Comparison of ENCODE assay signal across 1 cellular context in genomic region chr6:149855040-149855654, GRCh38.
A peak's percentile ranks its signal among the peaks of the same experiment; 100 is the strongest.
TF ChIP-seq lines count a peak whose summit lies in the region.

No MANE protein-coding gene starts in this region.

TF ChIP-seq in HepG2, 621 proteins besides CTCF, POLR2A, EP300 and RAD21 (continued from another document and continues in another):
- TF ChIP-seq, protein P1, sequence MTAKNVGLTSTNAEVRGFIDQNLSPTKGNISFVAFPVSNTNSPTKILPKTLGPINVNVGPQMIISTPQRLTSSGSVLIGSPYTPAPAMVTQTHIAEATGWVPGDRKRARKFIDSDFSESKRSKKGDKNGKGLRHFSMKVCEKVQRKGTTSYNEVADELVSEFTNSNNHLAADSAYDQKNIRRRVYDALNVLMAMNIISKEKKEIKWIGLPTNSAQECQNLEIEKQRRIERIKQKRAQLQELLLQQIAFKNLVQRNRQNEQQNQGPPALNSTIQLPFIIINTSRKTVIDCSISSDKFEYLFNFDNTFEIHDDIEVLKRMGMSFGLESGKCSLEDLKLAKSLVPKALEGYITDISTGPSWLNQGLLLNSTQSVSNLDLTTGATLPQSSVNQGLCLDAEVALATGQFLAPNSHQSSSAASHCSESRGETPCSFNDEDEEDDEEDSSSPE (CRISPR knock-in tag; IDR thresholded peaks at IDR 0.05), result no peak
- TF ChIP-seq ZNF570 (CRISPR knock-in tag; IDR thresholded peaks at IDR 0.05; ENCODE audit: borderline replicate concordance), result no peak
- no peak for TF ChIP-seq SPEN (CRISPR knock-in tag; IDR thresholded peaks at IDR 0.05; ENCODE audit: low read depth)
- TF ChIP-seq POLR2AphosphoS5 (IDR thresholded peaks at IDR 0.05; ENCODE audit: low read depth, low read length), result no peak
- no peak for TF ChIP-seq STAT5B (CRISPR knock-in tag; IDR thresholded peaks at IDR 0.05)
- TF ChIP-seq, protein P2, sequence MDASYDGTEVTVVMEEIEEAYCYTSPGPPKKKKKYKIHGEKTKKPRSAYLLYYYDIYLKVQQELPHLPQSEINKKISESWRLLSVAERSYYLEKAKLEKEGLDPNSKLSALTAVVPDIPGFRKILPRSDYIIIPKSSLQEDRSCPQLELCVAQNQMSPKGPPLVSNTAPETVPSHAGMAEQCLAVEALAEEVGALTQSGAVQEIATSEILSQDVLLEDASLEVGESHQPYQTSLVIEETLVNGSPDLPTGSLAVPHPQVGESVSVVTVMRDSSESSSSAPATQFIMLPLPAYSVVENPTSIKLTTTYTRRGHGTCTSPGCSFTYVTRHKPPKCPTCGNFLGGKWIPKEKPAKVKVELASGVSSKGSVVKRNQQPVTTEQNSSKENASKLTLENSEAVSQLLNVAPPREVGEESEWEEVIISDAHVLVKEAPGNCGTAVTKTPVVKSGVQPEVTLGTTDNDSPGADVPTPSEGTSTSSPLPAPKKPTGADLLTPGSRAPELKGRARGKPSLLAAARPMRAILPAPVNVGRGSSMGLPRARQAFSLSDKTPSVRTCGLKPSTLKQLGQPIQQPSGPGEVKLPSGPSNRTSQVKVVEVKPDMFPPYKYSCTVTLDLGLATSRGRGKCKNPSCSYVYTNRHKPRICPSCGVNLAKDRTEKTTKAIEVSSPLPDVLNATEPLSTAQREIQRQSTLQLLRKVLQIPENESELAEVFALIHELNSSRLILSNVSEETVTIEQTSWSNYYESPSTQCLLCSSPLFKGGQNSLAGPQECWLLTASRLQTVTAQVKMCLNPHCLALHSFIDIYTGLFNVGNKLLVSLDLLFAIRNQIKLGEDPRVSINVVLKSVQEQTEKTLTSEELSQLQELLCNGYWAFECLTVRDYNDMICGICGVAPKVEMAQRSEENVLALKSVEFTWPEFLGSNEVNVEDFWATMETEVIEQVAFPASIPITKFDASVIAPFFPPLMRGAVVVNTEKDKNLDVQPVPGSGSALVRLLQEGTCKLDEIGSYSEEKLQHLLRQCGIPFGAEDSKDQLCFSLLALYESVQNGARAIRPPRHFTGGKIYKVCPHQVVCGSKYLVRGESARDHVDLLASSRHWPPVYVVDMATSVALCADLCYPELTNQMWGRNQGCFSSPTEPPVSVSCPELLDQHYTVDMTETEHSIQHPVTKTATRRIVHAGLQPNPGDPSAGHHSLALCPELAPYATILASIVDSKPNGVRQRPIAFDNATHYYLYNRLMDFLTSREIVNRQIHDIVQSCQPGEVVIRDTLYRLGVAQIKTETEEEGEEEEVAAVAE (CRISPR knock-in tag; IDR thresholded peaks at IDR 0.05; ENCODE audit: borderline replicate concordance), result no peak
- no peak for TF ChIP-seq ZNF749 (CRISPR knock-in tag; IDR thresholded peaks at IDR 0.05; ENCODE audit: borderline replicate concordance)
- TF ChIP-seq ATF2 (CRISPR knock-in tag; IDR thresholded peaks at IDR 0.05), result 0 out of 2 replicates have a peak, but pooled peaks have one; percentile 14
- no peak for TF ChIP-seq MBNL3 (CRISPR knock-in tag; conservative IDR thresholded peaks at IDR 0.05)
- no peak for TF ChIP-seq AHR (CRISPR knock-in tag; IDR thresholded peaks at IDR 0.05)
- TF ChIP-seq HMGA1 (CRISPR knock-in tag; conservative IDR thresholded peaks at IDR 0.05), result no peak
- no peak for TF ChIP-seq ZNF496 (CRISPR knock-in tag; IDR thresholded peaks at IDR 0.05; ENCODE audit: insufficient replicate concordance)
- TF ChIP-seq ZNF18 (CRISPR knock-in tag; IDR thresholded peaks at IDR 0.05; ENCODE audit: insufficient replicate concordance), result no peak
- TF ChIP-seq, protein P3, sequence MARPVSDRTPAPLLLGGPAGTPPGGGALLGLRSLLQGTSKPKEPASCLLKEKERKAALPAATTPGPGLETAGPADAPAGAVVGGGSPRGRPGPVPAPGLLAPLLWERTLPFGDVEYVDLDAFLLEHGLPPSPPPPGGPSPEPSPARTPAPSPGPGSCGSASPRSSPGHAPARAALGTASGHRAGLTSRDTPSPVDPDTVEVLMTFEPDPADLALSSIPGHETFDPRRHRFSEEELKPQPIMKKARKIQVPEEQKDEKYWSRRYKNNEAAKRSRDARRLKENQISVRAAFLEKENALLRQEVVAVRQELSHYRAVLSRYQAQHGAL (CRISPR knock-in tag; IDR thresholded peaks at IDR 0.05; ENCODE audit: not compliant biosample characterization), result no peak
- TF ChIP-seq MXD4 (CRISPR knock-in tag; IDR thresholded peaks at IDR 0.05), result no peak
- no peak for TF ChIP-seq U2AF2 (IDR thresholded peaks at IDR 0.05; ENCODE audit: low read depth, low read length)
- no peak for TF ChIP-seq ZNF354B (CRISPR knock-in tag; IDR thresholded peaks at IDR 0.05)
- no peak for TF ChIP-seq ZNF766 (CRISPR knock-in tag; IDR thresholded peaks at IDR 0.05; ENCODE audit: borderline replicate concordance)
- TF ChIP-seq HMG20B (CRISPR knock-in tag; conservative IDR thresholded peaks at IDR 0.05), result no peak; the same call in 1 of the 2 replicates
- no peak for TF ChIP-seq ELF1 (CRISPR knock-in tag; IDR thresholded peaks at IDR 0.05)
- TF ChIP-seq ZNF530 (CRISPR knock-in tag; IDR thresholded peaks at IDR 0.05; ENCODE audit: low read depth), result no peak
- no peak for TF ChIP-seq SYNCRIP (IDR thresholded peaks at IDR 0.05; ENCODE audit: insufficient read depth, low read depth, low read length)
- no peak for TF ChIP-seq NR2C2 (CRISPR knock-in tag; IDR thresholded peaks at IDR 0.05; ENCODE audit: borderline replicate concordance)
- TF ChIP-seq SETDB1 (CRISPR knock-in tag; IDR thresholded peaks at IDR 0.05; ENCODE audit: borderline replicate concordance), result no peak
- no peak for TF ChIP-seq ZNF720 (CRISPR knock-in tag; IDR thresholded peaks at IDR 0.05)
- no peak for TF ChIP-seq NFIC (IDR thresholded peaks at IDR 0.05; ENCODE audit: low read length)
- no peak for TF ChIP-seq CBX1 (IDR thresholded peaks at IDR 0.05; ENCODE audit: low read depth)
- TF ChIP-seq, protein P4, sequence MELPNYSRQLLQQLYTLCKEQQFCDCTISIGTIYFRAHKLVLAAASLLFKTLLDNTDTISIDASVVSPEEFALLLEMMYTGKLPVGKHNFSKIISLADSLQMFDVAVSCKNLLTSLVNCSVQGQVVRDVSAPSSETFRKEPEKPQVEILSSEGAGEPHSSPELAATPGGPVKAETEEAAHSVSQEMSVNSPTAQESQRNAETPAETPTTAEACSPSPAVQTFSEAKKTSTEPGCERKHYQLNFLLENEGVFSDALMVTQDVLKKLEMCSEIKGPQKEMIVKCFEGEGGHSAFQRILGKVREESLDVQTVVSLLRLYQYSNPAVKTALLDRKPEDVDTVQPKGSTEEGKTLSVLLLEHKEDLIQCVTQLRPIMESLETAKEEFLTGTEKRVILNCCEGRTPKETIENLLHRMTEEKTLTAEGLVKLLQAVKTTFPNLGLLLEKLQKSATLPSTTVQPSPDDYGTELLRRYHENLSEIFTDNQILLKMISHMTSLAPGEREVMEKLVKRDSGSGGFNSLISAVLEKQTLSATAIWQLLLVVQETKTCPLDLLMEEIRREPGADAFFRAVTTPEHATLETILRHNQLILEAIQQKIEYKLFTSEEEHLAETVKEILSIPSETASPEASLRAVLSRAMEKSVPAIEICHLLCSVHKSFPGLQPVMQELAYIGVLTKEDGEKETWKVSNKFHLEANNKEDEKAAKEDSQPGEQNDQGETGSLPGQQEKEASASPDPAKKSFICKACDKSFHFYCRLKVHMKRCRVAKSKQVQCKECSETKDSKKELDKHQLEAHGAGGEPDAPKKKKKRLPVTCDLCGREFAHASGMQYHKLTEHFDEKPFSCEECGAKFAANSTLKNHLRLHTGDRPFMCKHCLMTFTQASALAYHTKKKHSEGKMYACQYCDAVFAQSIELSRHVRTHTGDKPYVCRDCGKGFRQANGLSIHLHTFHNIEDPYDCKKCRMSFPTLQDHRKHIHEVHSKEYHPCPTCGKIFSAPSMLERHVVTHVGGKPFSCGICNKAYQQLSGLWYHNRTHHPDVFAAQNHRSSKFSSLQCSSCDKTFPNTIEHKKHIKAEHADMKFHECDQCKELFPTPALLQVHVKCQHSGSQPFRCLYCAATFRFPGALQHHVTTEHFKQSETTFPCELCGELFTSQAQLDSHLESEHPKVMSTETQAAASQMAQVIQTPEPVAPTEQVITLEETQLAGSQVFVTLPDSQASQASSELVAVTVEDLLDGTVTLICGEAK (IDR thresholded peaks at IDR 0.05), result no peak
- TF ChIP-seq, protein P4 (CRISPR knock-in tag; IDR thresholded peaks at IDR 0.05), result no peak
- TF ChIP-seq NFE2 (CRISPR knock-in tag; IDR thresholded peaks at IDR 0.05), result no peak
- no peak for TF ChIP-seq ZBTB10 (CRISPR knock-in tag; IDR thresholded peaks at IDR 0.05; ENCODE audit: borderline replicate concordance)
- TF ChIP-seq E2F2 (CRISPR knock-in tag; IDR thresholded peaks at IDR 0.05; ENCODE audit: borderline replicate concordance), result no peak
- no peak for TF ChIP-seq ZFP82 (CRISPR knock-in tag; IDR thresholded peaks at IDR 0.05; ENCODE audit: borderline replicate concordance)
- TF ChIP-seq ZNF567 (CRISPR knock-in tag; IDR thresholded peaks at IDR 0.05; ENCODE audit: borderline replicate concordance), result no peak
- no peak for TF ChIP-seq ZNF101 (CRISPR knock-in tag; IDR thresholded peaks at IDR 0.05; ENCODE audit: borderline replicate concordance, low read depth)
- no peak for TF ChIP-seq HHEX (CRISPR knock-in tag; IDR thresholded peaks at IDR 0.05)
- TF ChIP-seq HNRNPH1 (optimal IDR thresholded peaks at IDR 0.05; ENCODE audit: low read depth, low read length), result no peak
- TF ChIP-seq NFIB (CRISPR knock-in tag; IDR thresholded peaks at IDR 0.05; ENCODE audit: borderline replicate concordance), result no peak
- TF ChIP-seq ZNF670 (CRISPR knock-in tag; IDR thresholded peaks at IDR 0.05; ENCODE audit: borderline replicate concordance), result peak; percentile 58; the same call in 1 of the 2 replicates
- TF ChIP-seq ZBTB3 (CRISPR knock-in tag; IDR thresholded peaks at IDR 0.05; ENCODE audit: borderline replicate concordance, low read depth), result no peak
